21 cellular contexts compared by ENCODE assay signal in genomic region chr15:31135523-31135922, GRCh38. TPM values are rescaled to one million over a fixed set of nuclear protein-coding genes. Genes with fewer than 3 reads are reported as not detected.
"Had no signal": no experiment of that assay in that cellular context is flagged by ENCODE, and none has a peak within 500 bp of the region (broad histone marks: within the 10 kb centered on the region; RNA-seq: fewer than 3 reads in every experiment).

No MANE protein-coding gene starts in this region.

- H3K4me1 ChIP-seq: lower lobe of right lung, parathyroid adenoma had no signal

- H3K9ac ChIP-seq: parathyroid adenoma had no signal

- H3K4me1 Mint-ChIP-seq: activated CD8-positive, alpha-beta memory T cell treated with anti-CD3 and anti-CD28 coated beads, Interleukin-2, amount 10 ng/mL, durations not matched to agents 7 days and 5 days; activated naive CD8-positive, alpha-beta T cell treated with anti-CD3 and anti-CD28 coated beads for 36 hours; stimulated activated naive CD8-positive, alpha-beta T cell treated with anti-CD3 and anti-CD28 coated beads, Interleukin-15, amount 100 ng/mL, for 72 hours had no signal

- H3K4me3 ChIP-seq: lower lobe of right lung, thoracic aorta had no signal

- H3K79me2 ChIP-seq: parathyroid adenoma had no signal

- H3K27ac ChIP-seq: lower lobe of right lung, parathyroid adenoma, thoracic aorta had no signal

- H3K9me3 Mint-ChIP-seq: activated naive CD8-positive, alpha-beta T cell treated with anti-CD3 and anti-CD28 coated beads for 36 hours; stimulated activated naive CD8-positive, alpha-beta T cell treated with anti-CD3 and anti-CD28 coated beads, Interleukin-15, amount 100 ng/mL, for 72 hours had no signal

- H3K27me3 Mint-ChIP-seq: activated naive CD8-positive, alpha-beta T cell treated with anti-CD3 and anti-CD28 coated beads for 36 hours; dendritic cell treated with granulocyte-macrophage colony-stimulating factor and Interleukin-4, amounts not matched to agents 40 ng/mL and 50 ng/mL, for 4 days had no signal

- H3K27ac Mint-ChIP-seq: activated CD8-positive, alpha-beta memory T cell treated with anti-CD3 and anti-CD28 coated beads, Interleukin-2, amount 10 ng/mL, durations not matched to agents 7 days and 5 days; activated naive CD8-positive, alpha-beta T cell treated with anti-CD3 and anti-CD28 coated beads for 36 hours; dendritic cell treated with granulocyte-macrophage colony-stimulating factor and Interleukin-4, amounts not matched to agents 40 ng/mL and 50 ng/mL, for 4 days; stimulated activated naive CD8-positive, alpha-beta T cell treated with anti-CD3 and anti-CD28 coated beads, Interleukin-15, amount 100 ng/mL, for 72 hours had no signal

- ATAC-seq: activated CD8-positive, alpha-beta memory T cell treated with anti-CD3 and anti-CD28 coated beads, Interleukin-2, amount 10 ng/mL, durations not matched to agents 7 days and 5 days; lower lobe of right lung; stimulated activated naive CD8-positive, alpha-beta T cell treated with anti-CD3 and anti-CD28 coated beads, Interleukin-15, amount 100 ng/mL, for 72 hours had no signal

- H3K9me3 ChIP-seq: lower lobe of right lung, thoracic aorta had no signal

- H3K36me3 Mint-ChIP-seq: activated CD8-positive, alpha-beta memory T cell treated with anti-CD3 and anti-CD28 coated beads, Interleukin-2, amount 10 ng/mL, durations not matched to agents 7 days and 5 days; activated naive CD8-positive, alpha-beta T cell treated with anti-CD3 and anti-CD28 coated beads for 36 hours; naive B cell had no signal

- H3K36me3 ChIP-seq: lower lobe of right lung, thoracic aorta had no signal

- H3K4me3 Mint-ChIP-seq: activated CD8-positive, alpha-beta memory T cell treated with anti-CD3 and anti-CD28 coated beads, Interleukin-2, amount 10 ng/mL, durations not matched to agents 7 days and 5 days; activated naive CD8-positive, alpha-beta T cell treated with anti-CD3 and anti-CD28 coated beads for 36 hours; dendritic cell treated with granulocyte-macrophage colony-stimulating factor and Interleukin-4, amounts not matched to agents 40 ng/mL and 50 ng/mL, for 4 days; stimulated activated naive CD8-positive, alpha-beta T cell treated with anti-CD3 and anti-CD28 coated beads, Interleukin-15, amount 100 ng/mL, for 72 hours had no signal

- H2AFZ ChIP-seq: parathyroid adenoma had no signal

- DNase-seq: activated CD4-positive, alpha-beta T cell treated with anti-CD3 and anti-CD28 coated beads, Interleukin-2, amount 50 U/mL, for 48 hours; activated CD4-positive, CD25-positive, alpha-beta regulatory T cell treated with anti-CD3 and anti-CD28 coated beads, Interleukin-2, amount 50 U/mL, for 72 hours; activated gamma-delta T cell; activated naive CD8-positive, alpha-beta T cell treated with anti-CD3 and anti-CD28 coated beads for 36 hours; activated T-cell treated with anti-CD3 and anti-CD28 coated beads, Interleukin-2, amount 50 U/mL, for 48 hours; anterior cingulate cortex; cerebellar nuclear complex; hypothalamus; lower lobe of right lung; naive B cell; stimulated activated CD4-positive, alpha-beta T cell treated with anti-CD3 and anti-CD28 coated beads, Interleukin-15, amount 100 ng/mL, for 24 hours; stimulated activated CD4-positive, alpha-beta T cell treated with anti-CD3 and anti-CD28 coated beads, Interleukin-4, amount 100 ng/mL, for 24 hours; stimulated activated naive CD8-positive, alpha-beta T cell treated with anti-CD3 and anti-CD28 coated beads, Interleukin-15, amount 100 ng/mL, for 72 hours had no signal

RNA-seq across cellular contexts. Expression of gene TRPM1, which starts 34.0 kb away (rescaled TPM):
- total RNA-seq: activated naive CD8-positive, alpha-beta T cell treated with anti-CD3 and anti-CD28 coated beads for 36 hours; epithelial cell of proximal tubule; glomerular endothelial cell; lower lobe of right lung; renal cortical epithelial cell; skeletal muscle tissue; thoracic aorta had no signal
